ENCODE assay signal across 8 cellular contexts in the genomic region with DNA sequence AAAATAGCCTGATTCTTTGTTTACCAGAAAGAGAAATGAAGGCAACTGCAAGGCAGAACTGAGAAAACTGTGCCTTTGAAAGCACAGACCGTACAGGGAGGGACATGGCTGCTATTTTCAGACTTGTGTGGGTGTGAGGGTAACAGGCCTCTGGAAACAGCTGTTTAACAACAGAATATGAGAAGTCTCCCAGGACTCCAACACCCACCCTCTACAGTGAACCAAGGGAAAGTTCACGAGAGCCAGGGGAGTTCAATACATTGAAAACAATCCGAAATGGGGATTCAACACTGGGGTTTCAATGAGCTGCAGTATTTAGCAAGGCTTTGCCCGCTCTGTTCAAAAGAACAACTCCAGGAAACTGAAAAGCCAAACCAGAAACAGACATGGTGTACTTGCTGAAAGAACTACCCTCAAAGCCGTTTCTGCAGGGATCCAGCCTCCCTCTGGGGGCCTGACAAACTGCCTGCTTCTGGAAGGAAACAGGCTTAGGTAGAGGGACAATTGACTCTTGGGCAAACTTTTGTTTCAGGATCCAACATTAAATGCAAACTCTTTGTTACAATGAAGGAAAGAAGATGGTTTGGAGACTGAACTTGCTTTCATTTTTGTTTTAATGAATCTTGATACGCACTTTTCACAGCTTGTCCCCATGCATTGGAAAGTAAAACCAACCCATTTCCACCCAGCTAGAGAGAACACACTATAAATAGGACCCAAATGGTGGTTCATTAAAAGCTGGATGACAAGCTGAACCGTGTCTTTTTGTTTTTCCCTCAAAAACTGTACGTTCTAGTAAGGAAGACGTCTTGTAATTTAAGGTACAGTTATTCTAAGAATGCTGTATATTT.
DNase-seq lines count a peak whose midpoint lies in the region; ATAC-seq, FAIRE-seq and TF ChIP-seq lines count a peak whose summit lies in the region.

No MANE protein-coding gene starts in this region.

- ATAC-seq in GM21717 (IDR thresholded peaks at IDR 0.05; ENCODE audit: unreplicated experiment) (peak; percentile 91), SK-N-SH treated with all-trans-retinoic acid at 6 μM for 48 hours (peak; percentile 12; the same call in 1 of the 3 replicates), gastroesophageal sphincter (no peak)

- FAIRE-seq in GM12892 (lab: Jason Lieb, UNC) = peak; percentile 99

- intact Hi-C loops in stomach (cut with DNase I; ENCODE audit: low total_unique reads) = no loop called here

- TF ChIP-seq CTCF in gastroesophageal sphincter (IDR thresholded peaks at IDR 0.05) = peak in 1 of 4 experiments; percentile 12
- TF ChIP-seq CTCF in stomach (IDR thresholded peaks at IDR 0.05) = no peak

- TF ChIP-seq POLR2A in GM12892 (IDR thresholded peaks at IDR 0.05; ENCODE audit: low read depth, low read length) = no peak
- TF ChIP-seq POLR2A in gastroesophageal sphincter (IDR thresholded peaks at IDR 0.05) = no peak
- no peak for TF ChIP-seq POLR2A in stomach (IDR thresholded peaks at IDR 0.05)

- H3K27ac ChIP-seq in gastroesophageal sphincter = peak overlapping the region in 3 of 4 donors; percentile 34 to 66 (median 43)
- peak overlapping the region in 4 of 5 donors; percentile 59 to 66 (median 64) for H3K27ac ChIP-seq in stomach

- H3K36me3 ChIP-seq in gastroesophageal sphincter (no peaks in the 10 kb centered on the region), stomach (no peaks in the 10 kb centered on the region)

- H3K9me3 ChIP-seq in gastroesophageal sphincter = no peaks in the 10 kb centered on the region
- H3K9me3 ChIP-seq in stomach = no peaks in the 10 kb centered on the region

- DNase-seq in GM12892 (ENCODE audit: insufficient read length) (no peak), stomach (no peak), OCI-M2 (lab: John Stamatoyannopoulos, UW; ENCODE audit: unreplicated experiment) (no peak), NOMO-1 (lab: John Stamatoyannopoulos, UW; ENCODE audit: unreplicated experiment in 2 of 2) (no peak), cerebellar nuclear complex (lab: John Stamatoyannopoulos, UW) (no peak)

- WGBS in gastroesophageal sphincter (ENCODE audit: low coverage in 1 of 2), 2 donors = 54 to 59% methylated on average over 4 to 8 of the region's 9 CpGs
- WGBS in stomach, 5 donors = 46 to 65% (median 56%) methylated on average over 9 of the region's 9 CpGs

- H3K27me3 ChIP-seq in gastroesophageal sphincter = no peaks in the 10 kb centered on the region
- no peaks in the 10 kb centered on the region for H3K27me3 ChIP-seq in stomach

- TF ChIP-seq EP300 in gastroesophageal sphincter (IDR thresholded peaks at IDR 0.05) = no peak
- TF ChIP-seq EP300 in stomach (IDR thresholded peaks at IDR 0.05) = no peak

- no peak overlapping the region for H3K4me3 ChIP-seq in gastroesophageal sphincter
- H3K4me3 ChIP-seq in stomach = no peak overlapping the region

- H3K4me1 ChIP-seq in gastroesophageal sphincter (peaks cover 0 to 24% (median 0%) of the 10 kb centered on the region in 3 donors), stomach (peaks cover 0 to 20% (median 6%) of the 10 kb centered on the region in 4 donors)

TF ChIP-seq in SK-N-SH treated with all-trans-retinoic acid at 6 μM for 48 hours, 23 proteins besides CTCF, POLR2A, EP300 and RAD21:
- no peak for TF ChIP-seq SNAI2 (CRISPR knock-in tag; IDR thresholded peaks at IDR 0.05)
- no peak for TF ChIP-seq OSR1 (CRISPR knock-in tag; IDR thresholded peaks at IDR 0.05)
- TF ChIP-seq TOX (CRISPR knock-in tag; IDR thresholded peaks at IDR 0.05; ENCODE audit: borderline replicate concordance) = no peak
- no peak for TF ChIP-seq ISL1 (CRISPR knock-in tag; IDR thresholded peaks at IDR 0.05)
- TF ChIP-seq, protein P1, sequence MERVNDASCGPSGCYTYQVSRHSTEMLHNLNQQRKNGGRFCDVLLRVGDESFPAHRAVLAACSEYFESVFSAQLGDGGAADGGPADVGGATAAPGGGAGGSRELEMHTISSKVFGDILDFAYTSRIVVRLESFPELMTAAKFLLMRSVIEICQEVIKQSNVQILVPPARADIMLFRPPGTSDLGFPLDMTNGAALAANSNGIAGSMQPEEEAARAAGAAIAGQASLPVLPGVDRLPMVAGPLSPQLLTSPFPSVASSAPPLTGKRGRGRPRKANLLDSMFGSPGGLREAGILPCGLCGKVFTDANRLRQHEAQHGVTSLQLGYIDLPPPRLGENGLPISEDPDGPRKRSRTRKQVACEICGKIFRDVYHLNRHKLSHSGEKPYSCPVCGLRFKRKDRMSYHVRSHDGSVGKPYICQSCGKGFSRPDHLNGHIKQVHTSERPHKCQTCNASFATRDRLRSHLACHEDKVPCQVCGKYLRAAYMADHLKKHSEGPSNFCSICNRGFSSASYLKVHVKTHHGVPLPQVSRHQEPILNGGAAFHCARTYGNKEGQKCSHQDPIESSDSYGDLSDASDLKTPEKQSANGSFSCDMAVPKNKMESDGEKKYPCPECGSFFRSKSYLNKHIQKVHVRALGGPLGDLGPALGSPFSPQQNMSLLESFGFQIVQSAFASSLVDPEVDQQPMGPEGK (CRISPR knock-in tag; IDR thresholded peaks at IDR 0.05; ENCODE audit: borderline replicate concordance) = no peak
- no peak for TF ChIP-seq ZC3H10 (CRISPR knock-in tag; IDR thresholded peaks at IDR 0.05)
- TF ChIP-seq ZNF70 (CRISPR knock-in tag; IDR thresholded peaks at IDR 0.05) = no peak
- TF ChIP-seq ESRRG (CRISPR knock-in tag; IDR thresholded peaks at IDR 0.05) = no peak
- TF ChIP-seq, protein P2, sequence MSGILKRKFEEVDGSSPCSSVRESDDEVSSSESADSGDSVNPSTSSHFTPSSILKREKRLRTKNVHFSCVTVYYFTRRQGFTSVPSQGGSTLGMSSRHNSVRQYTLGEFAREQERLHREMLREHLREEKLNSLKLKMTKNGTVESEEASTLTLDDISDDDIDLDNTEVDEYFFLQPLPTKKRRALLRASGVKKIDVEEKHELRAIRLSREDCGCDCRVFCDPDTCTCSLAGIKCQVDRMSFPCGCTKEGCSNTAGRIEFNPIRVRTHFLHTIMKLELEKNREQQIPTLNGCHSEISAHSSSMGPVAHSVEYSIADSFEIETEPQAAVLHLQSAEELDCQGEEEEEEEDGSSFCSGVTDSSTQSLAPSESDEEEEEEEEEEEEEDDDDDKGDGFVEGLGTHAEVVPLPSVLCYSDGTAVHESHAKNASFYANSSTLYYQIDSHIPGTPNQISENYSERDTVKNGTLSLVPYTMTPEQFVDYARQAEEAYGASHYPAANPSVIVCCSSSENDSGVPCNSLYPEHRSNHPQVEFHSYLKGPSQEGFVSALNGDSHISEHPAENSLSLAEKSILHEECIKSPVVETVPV (CRISPR knock-in tag; IDR thresholded peaks at IDR 0.05) = no peak
- TF ChIP-seq, protein P3, sequence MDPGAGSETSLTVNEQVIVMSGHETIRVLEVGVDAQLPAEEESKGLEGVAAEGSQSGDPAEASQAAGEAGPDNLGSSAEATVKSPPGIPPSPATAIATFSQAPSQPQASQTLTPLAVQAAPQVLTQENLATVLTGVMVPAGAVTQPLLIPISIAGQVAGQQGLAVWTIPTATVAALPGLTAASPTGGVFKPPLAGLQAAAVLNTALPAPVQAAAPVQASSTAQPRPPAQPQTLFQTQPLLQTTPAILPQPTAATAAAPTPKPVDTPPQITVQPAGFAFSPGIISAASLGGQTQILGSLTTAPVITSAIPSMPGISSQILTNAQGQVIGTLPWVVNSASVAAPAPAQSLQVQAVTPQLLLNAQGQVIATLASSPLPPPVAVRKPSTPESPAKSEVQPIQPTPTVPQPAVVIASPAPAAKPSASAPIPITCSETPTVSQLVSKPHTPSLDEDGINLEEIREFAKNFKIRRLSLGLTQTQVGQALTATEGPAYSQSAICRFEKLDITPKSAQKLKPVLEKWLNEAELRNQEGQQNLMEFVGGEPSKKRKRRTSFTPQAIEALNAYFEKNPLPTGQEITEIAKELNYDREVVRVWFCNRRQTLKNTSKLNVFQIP (CRISPR knock-in tag; IDR thresholded peaks at IDR 0.05; ENCODE audit: borderline replicate concordance, low read depth) = no peak
- no peak for TF ChIP-seq CSDC2 (CRISPR knock-in tag; IDR thresholded peaks at IDR 0.05)
- no peak for TF ChIP-seq TCF4 (CRISPR knock-in tag; IDR thresholded peaks at IDR 0.05; ENCODE audit: borderline replicate concordance)
- no peak for TF ChIP-seq PPARA (CRISPR knock-in tag; IDR thresholded peaks at IDR 0.05; ENCODE audit: borderline replicate concordance)
- TF ChIP-seq, protein P4, sequence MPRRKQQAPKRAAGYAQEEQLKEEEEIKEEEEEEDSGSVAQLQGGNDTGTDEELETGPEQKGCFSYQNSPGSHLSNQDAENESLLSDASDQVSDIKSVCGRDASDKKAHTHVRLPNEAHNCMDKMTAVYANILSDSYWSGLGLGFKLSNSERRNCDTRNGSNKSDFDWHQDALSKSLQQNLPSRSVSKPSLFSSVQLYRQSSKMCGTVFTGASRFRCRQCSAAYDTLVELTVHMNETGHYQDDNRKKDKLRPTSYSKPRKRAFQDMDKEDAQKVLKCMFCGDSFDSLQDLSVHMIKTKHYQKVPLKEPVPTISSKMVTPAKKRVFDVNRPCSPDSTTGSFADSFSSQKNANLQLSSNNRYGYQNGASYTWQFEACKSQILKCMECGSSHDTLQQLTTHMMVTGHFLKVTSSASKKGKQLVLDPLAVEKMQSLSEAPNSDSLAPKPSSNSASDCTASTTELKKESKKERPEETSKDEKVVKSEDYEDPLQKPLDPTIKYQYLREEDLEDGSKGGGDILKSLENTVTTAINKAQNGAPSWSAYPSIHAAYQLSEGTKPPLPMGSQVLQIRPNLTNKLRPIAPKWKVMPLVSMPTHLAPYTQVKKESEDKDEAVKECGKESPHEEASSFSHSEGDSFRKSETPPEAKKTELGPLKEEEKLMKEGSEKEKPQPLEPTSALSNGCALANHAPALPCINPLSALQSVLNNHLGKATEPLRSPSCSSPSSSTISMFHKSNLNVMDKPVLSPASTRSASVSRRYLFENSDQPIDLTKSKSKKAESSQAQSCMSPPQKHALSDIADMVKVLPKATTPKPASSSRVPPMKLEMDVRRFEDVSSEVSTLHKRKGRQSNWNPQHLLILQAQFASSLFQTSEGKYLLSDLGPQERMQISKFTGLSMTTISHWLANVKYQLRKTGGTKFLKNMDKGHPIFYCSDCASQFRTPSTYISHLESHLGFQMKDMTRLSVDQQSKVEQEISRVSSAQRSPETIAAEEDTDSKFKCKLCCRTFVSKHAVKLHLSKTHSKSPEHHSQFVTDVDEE (CRISPR knock-in tag; IDR thresholded peaks at IDR 0.05) = no peak
- no peak for TF ChIP-seq ZNF565 (CRISPR knock-in tag; conservative IDR thresholded peaks at IDR 0.05; ENCODE audit: low read depth)
TF ChIP-seq in SK-N-SH treated with all-trans-retinoic acid at 6 μM for 48 hours: peak in this region for 0.
